ENCODE assay signal across 8 cellular contexts in the genomic region with DNA sequence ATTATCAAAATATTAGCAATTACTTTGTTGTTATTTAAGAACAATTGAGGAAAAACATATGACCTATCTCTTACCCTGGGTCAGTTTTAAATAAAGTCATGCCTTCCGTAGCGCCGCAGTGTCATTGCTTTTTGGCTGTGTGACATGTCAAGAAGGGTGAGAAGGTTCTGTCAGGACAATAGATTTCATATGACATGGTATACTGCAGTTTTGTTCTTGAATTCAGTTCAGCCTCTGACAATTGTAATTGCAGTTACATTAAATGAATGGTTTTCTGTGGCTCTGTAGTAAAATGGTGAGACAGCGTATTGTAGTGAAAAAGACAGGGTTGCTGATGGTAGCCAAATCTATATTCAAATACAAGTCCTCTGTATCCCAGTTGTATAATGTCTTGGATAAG.
"Had no signal": no experiment of that assay in that cellular context is flagged by ENCODE, and none has a peak within 500 bp of the region (broad histone marks: within the 10 kb centered on the region; RNA-seq: fewer than 3 reads in every experiment).

No MANE protein-coding gene starts in this region.

- FAIRE-seq: G401.6, GM12878, GM12891, GM12892, GM18507, GM19239 had no signal

- ATAC-seq: GM12878 had no signal

- H3K4me3 ChIP-seq: GM12878 had no signal

- DNase-seq: GDM1, GF-D8 had no signal
